Comparison of ENCODE assay signal across 3 cellular contexts in the genomic region with DNA sequence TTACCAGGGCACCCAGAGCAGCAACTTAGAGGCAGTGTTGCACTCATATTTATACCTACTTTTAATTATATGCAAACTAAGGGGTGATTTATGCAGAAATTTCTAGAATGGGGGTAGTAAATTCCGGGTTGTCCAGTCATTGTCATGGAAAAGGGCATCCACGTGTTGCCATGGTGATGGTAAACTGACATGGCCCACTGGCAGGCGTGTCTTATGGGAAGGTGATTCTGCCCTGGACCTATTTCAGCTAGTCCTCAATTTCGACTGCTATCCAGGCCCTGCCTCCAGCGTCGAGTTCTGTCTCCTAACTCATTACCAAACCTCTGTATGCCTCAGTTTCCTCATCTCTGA.
TF ChIP-seq lines count a peak whose summit lies in the region.

No MANE protein-coding gene starts in this region.

TF ChIP-seq in GM12878, 131 proteins besides CTCF, POLR2A, EP300 and RAD21:
- TF ChIP-seq, protein P1, sequence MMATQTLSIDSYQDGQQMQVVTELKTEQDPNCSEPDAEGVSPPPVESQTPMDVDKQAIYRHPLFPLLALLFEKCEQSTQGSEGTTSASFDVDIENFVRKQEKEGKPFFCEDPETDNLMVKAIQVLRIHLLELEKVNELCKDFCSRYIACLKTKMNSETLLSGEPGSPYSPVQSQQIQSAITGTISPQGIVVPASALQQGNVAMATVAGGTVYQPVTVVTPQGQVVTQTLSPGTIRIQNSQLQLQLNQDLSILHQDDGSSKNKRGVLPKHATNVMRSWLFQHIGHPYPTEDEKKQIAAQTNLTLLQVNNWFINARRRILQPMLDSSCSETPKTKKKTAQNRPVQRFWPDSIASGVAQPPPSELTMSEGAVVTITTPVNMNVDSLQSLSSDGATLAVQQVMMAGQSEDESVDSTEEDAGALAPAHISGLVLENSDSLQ (IDR thresholded peaks at IDR 0.05): no peak
- TF ChIP-seq BMI1 (IDR thresholded peaks at IDR 0.05; ENCODE audit: borderline replicate concordance) (peak; percentile 55; the same call in 1 of the 2 replicates), HSF1 (IDR thresholded peaks at IDR 0.05; ENCODE audit: low read depth, low read length) (0 out of 2 replicates have a peak, but pooled peaks have one; percentile 49)
TF ChIP-seq in GM12878: peak in this region for 2.

TF ChIP-seq in SK-N-SH, 30 proteins besides CTCF, POLR2A, EP300 and RAD21:
- TF ChIP-seq JUND (IDR thresholded peaks at IDR 0.05) (no peak), TCF12 (IDR thresholded peaks at IDR 0.05) (no peak), RCOR1 (IDR thresholded peaks at IDR 0.05; ENCODE audit: low read length) (no peak), SMC3 (IDR thresholded peaks at IDR 0.05; ENCODE audit: low read depth, low read length) (no peak), TAF1 (IDR thresholded peaks at IDR 0.05; ENCODE audit: borderline replicate concordance, low read depth, low read length) (no peak), NFIC (IDR thresholded peaks at IDR 0.05; ENCODE audit: borderline replicate concordance) (no peak), YY1 (IDR thresholded peaks at IDR 0.05; ENCODE audit: low read depth) (no peak), NRF1 (IDR thresholded peaks at IDR 0.05; ENCODE audit: low read depth, low read length) (no peak), GABPA (IDR thresholded peaks at IDR 0.05; ENCODE audit: low read depth) (no peak), RXRA (IDR thresholded peaks at IDR 0.05; ENCODE audit: borderline replicate concordance, low read depth) (no peak), CHD2 (IDR thresholded peaks at IDR 0.05; ENCODE audit: low read length, partially characterized antibody) (no peak), SIN3A (IDR thresholded peaks at IDR 0.05; ENCODE audit: borderline replicate concordance, low read depth, low read length) (no peak), ELF1 (IDR thresholded peaks at IDR 0.05) (no peak), FOXJ3 (CRISPR knock-in tag; IDR thresholded peaks at IDR 0.05) (no peak)
- TF ChIP-seq, protein P2, sequence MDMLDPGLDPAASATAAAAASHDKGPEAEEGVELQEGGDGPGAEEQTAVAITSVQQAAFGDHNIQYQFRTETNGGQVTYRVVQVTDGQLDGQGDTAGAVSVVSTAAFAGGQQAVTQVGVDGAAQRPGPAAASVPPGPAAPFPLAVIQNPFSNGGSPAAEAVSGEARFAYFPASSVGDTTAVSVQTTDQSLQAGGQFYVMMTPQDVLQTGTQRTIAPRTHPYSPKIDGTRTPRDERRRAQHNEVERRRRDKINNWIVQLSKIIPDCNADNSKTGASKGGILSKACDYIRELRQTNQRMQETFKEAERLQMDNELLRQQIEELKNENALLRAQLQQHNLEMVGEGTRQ (IDR thresholded peaks at IDR 0.05; ENCODE audit: borderline replicate concordance, low read depth, low read length): no peak
- TF ChIP-seq, protein P3, sequence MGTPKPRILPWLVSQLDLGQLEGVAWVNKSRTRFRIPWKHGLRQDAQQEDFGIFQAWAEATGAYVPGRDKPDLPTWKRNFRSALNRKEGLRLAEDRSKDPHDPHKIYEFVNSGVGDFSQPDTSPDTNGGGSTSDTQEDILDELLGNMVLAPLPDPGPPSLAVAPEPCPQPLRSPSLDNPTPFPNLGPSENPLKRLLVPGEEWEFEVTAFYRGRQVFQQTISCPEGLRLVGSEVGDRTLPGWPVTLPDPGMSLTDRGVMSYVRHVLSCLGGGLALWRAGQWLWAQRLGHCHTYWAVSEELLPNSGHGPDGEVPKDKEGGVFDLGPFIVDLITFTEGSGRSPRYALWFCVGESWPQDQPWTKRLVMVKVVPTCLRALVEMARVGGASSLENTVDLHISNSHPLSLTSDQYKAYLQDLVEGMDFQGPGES (IDR thresholded peaks at IDR 0.05; ENCODE audit: low read depth, low read length): no peak
TF ChIP-seq in SK-N-SH: peak in this region for 0.

TF ChIP-seq in HEK293T, 16 proteins besides CTCF, POLR2A, EP300 and RAD21:
- TF ChIP-seq ELF4 (IDR thresholded peaks at IDR 0.05) (no peak), HDGF (IDR thresholded peaks at IDR 0.05; ENCODE audit: borderline replicate concordance) (no peak), ZNF384 (IDR thresholded peaks at IDR 0.05) (no peak), ARNT (IDR thresholded peaks at IDR 0.05) (no peak), CTBP1 (IDR thresholded peaks at IDR 0.05; ENCODE audit: borderline replicate concordance) (no peak), NFRKB (IDR thresholded peaks at IDR 0.05) (no peak), LEF1 (IDR thresholded peaks at IDR 0.05; ENCODE audit: borderline replicate concordance) (no peak), FOXK2 (IDR thresholded peaks at IDR 0.05) (no peak), TARDBP (IDR thresholded peaks at IDR 0.05) (no peak)
- TF ChIP-seq, protein P1 (IDR thresholded peaks at IDR 0.05): no peak
TF ChIP-seq in HEK293T: peak in this region for 0.
